15 cellular contexts compared by ENCODE assay signal in the genomic region with DNA sequence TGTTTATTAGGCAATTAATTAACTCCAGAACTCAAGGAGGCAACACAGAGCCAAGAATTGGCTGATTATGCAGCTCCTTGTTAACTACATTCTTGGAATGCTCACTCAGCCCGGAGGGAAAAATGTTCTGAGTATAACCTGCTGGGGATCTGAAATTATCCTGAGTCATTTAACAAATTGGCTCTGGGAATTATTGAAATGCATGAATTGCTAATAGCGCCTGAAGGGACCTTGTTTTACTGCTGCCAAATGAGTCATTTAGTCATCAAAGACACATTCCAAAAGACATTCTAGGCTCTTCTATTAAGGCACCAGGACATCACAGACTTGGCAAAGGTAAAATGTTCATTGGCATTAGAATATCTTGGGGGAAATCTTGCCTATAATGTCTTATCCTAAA. TPM values are rescaled to one million over a fixed set of nuclear protein-coding genes. Genes with fewer than 3 reads are reported as not detected.
DNase-seq lines count a peak whose midpoint lies in the region; ATAC-seq, FAIRE-seq and TF ChIP-seq lines count a peak whose summit lies in the region.
"Had no signal": no experiment of that assay in that cellular context is flagged by ENCODE, and none has a peak within 500 bp of the region (broad histone marks: within the 10 kb centered on the region; RNA-seq: fewer than 3 reads in every experiment).

No MANE protein-coding gene starts in this region.

- H3K4me2 ChIP-seq in HCT116 (ENCODE audit: low read length): peak overlapping the region; percentile 31
- H3K4me2 ChIP-seq: hepatocyte had no signal

- CTCF ChIA-PET in HCT116 (lab: Charles Lee): interaction anchor here (1.2 to 3.4 kb wide), 2 partner anchors 39 to 441 kb away, joined by 4 to 11 read pairs; no protein-coding TSS in a partner anchor

- H3K27me3 ChIP-seq in HCT116 (ENCODE audit: insufficient read depth, low read length) (no peaks in the 10 kb centered on the region), adrenal gland (no peaks in the 10 kb centered on the region), testis (no peaks in the 10 kb centered on the region)
- H3K27me3 ChIP-seq: hepatocyte, tibial artery had no signal

- H3K9me2 ChIP-seq in HCT116 (ENCODE audit: insufficient read depth): no peaks in the 10 kb centered on the region

- TF ChIP-seq POLR2A in HCT116 (IDR thresholded peaks at IDR 0.05; ENCODE audit: borderline replicate concordance, extremely low read depth, insufficient read depth, insufficient read length) (no peak), adrenal gland (IDR thresholded peaks at IDR 0.05) (peak in 1 of 2 donors; percentile 26), testis (IDR thresholded peaks at IDR 0.05) (no peak)

- ATAC-seq in HCT116 (no peak), GM19452 (IDR thresholded peaks at IDR 0.05; ENCODE audit: unreplicated experiment) (no peak)
- ATAC-seq: activated naive CD8-positive, alpha-beta T cell treated with anti-CD3 and anti-CD28 coated beads, Interleukin-2, amount 50 U/mL, for 24 hours had no signal

- no TSS peak for BruUV-seq in HCT116 (replicated peaks; lab: Mats Ljungman, UMichigan)

- no peaks in the 10 kb centered on the region for H3K36me3 ChIP-seq in HCT116 (ENCODE audit: control insufficient read depth in 1 of 2, insufficient read depth in 2 of 2, low read length in 2 of 2)
- H3K36me3 ChIP-seq in adrenal gland (replicated peaks in 1 of 2): no peaks in the 10 kb centered on the region
- no peaks in the 10 kb centered on the region for H3K36me3 ChIP-seq in testis (ENCODE audit: low read depth, missing control alignments)
- H3K36me3 ChIP-seq: neutrophil, tibial artery had no signal

- H3K4me1 ChIP-seq in HCT116 (ENCODE audit: control insufficient read depth in 1 of 2, insufficient read depth in 2 of 2, low read length in 2 of 2): peaks cover 4 to 20% of the 10 kb centered on the region in 2 experiments; a peak in 3 of 4 replicates
- no peaks in the 10 kb centered on the region for H3K4me1 ChIP-seq in adrenal gland (replicated peaks in 1 of 2)
- no peaks in the 10 kb centered on the region for H3K4me1 ChIP-seq in testis
- H3K4me1 ChIP-seq: tibial artery had no signal

- no peak for TF ChIP-seq CTCF in HCT116 (IDR thresholded peaks at IDR 0.05 in 2 of 3, conservative IDR thresholded peaks at IDR 0.05 in 1 of 3; ENCODE audit: borderline replicate concordance in 1 of 3, insufficient read depth in 1 of 3, low read depth in 2 of 3, low read length in 2 of 3)
- no peak for TF ChIP-seq CTCF in adrenal gland (IDR thresholded peaks at IDR 0.05)
- TF ChIP-seq CTCF in fibroblast of the aortic adventitia (IDR thresholded peaks at IDR 0.05; ENCODE audit: insufficient read depth, low read length): no peak
- no peak for TF ChIP-seq CTCF in testis (IDR thresholded peaks at IDR 0.05)

- no peaks in the 10 kb centered on the region for H4K20me1 ChIP-seq in HCT116 (ENCODE audit: insufficient read depth)

- H2AFZ ChIP-seq in HCT116 (ENCODE audit: low read depth, low read length, poor library complexity, severe bottlenecking): peak overlapping the region; percentile 97
- H2AFZ ChIP-seq: hepatocyte had no signal

- H3K27ac ChIP-seq in HCT116 (ENCODE audit: low read depth, low read length) (no peak overlapping the region), adrenal gland (peak overlapping the region in 1 of 5 donors; percentile 13), testis (no peak overlapping the region)
- H3K27ac ChIP-seq: hepatocyte, neutrophil, tibial artery had no signal

- DNase-seq in HCT116 (ENCODE audit: low read depth, low spot score) (no peak), adrenal gland (peak in 4 of 7 donors; percentile 17 to 26 (median 20)), fibroblast of the aortic adventitia (ENCODE audit: low read depth) (peak; percentile 53), urothelium cell line (ENCODE audit: low spot score) (peak; percentile 38), testis (no peak)
- DNase-seq in activated CD4-positive, CD25-positive, alpha-beta regulatory T cell (lab: John Stamatoyannopoulos, UW): no peak
- DNase-seq: activated naive CD8-positive, alpha-beta T cell treated with anti-CD3 and anti-CD28 coated beads, Interleukin-2, amount 50 U/mL, for 24 hours; H9; NCI-H1436; NCI-H748 treated with DMSO at 0.1 percent for 48 hours; tibial artery had no signal

- H3K9me3 ChIP-seq in HCT116 (ENCODE audit: control insufficient read depth in 1 of 2, insufficient read depth in 1 of 2, low read depth in 1 of 2, low read length in 2 of 2) (no peaks in the 10 kb centered on the region), adrenal gland (replicated peaks in 1 of 3) (no peaks in the 10 kb centered on the region), testis (no peaks in the 10 kb centered on the region)
- H3K9me3 ChIP-seq: neutrophil, tibial artery had no signal

- no peak overlapping the region for H3K9ac ChIP-seq in HCT116 (ENCODE audit: low read length)

- RAD21 ChIA-PET in HCT116 (lab: Charles Lee; ENCODE audit: low non-redundant PET in 1 of 2, low total read pairs in 2 of 2, uncharacterized antibody in 2 of 2, unreplicated experiment in 2 of 2): no interaction called here

- H3K4me3 ChIP-seq in HCT116 (replicated peaks in 1 of 2; ENCODE audit: low read depth in 1 of 2, low read length in 2 of 2) (no peak overlapping the region), adrenal gland (no peak overlapping the region), fibroblast of the aortic adventitia (ENCODE audit: low read depth, low read length) (no peak overlapping the region), testis (no peak overlapping the region)
- H3K4me3 ChIP-seq: hepatocyte, lung, tibial artery had no signal

- 18 to 22% (median 20%) methylated on average over 2 of the region's 2 CpGs for WGBS in adrenal gland, 4 donors
- 25 to 32% methylated on average over 2 of the region's 2 CpGs for WGBS in testis, 2 donors

- intact Hi-C loops in HCT116 (cut with micrococcal nuclease) (no loop called here), adrenal gland (cut with DNase I) (loop anchor here in 1 of 2 donors (5.0 kb wide), 1 partner anchor 40 kb away; no protein-coding TSS in a partner anchor), testis (cut with DNase I; ENCODE audit: low total_unique reads) (no loop called here)

- no peak for FAIRE-seq in urothelium cell line (lab: Jason Lieb, UNC)

- no peak for TF ChIP-seq RAD21 in HCT116 (IDR thresholded peaks at IDR 0.05; ENCODE audit: low read depth)

- no peaks in the 10 kb centered on the region for H3K79me2 ChIP-seq in HCT116 (ENCODE audit: insufficient read depth, low read length)
- H3K79me2 ChIP-seq: hepatocyte had no signal

- POLR2A ChIA-PET in HCT116 (lab: Charles Lee): no interaction called here

TF ChIP-seq in HCT116, 20 proteins besides CTCF, POLR2A, EP300 and RAD21 (continues in another document):
- TF ChIP-seq EZH2phosphoT487 (IDR thresholded peaks at IDR 0.05; ENCODE audit: borderline replicate concordance): no peak
- no peak for TF ChIP-seq JUND (IDR thresholded peaks at IDR 0.05)
- no peak for TF ChIP-seq MAX (IDR thresholded peaks at IDR 0.05)
- TF ChIP-seq ATF3 (IDR thresholded peaks at IDR 0.05): no peak
- TF ChIP-seq SP1 (IDR thresholded peaks at IDR 0.05; ENCODE audit: low read depth): no peak

RNA-seq across cellular contexts. Expression of gene TMEM52B, which starts 13.0 kb away (rescaled TPM):
- total RNA-seq in HCT116 (2021; ENCODE audit: unreplicated experiment): not detected
- not detected in 2 replicates for polyA plus RNA-seq in HCT116 (2012)
- 1 to 10 TPM in 1 of 8 donors, under 1 TPM in 5, not detected in 2; 0.07 to 2.3 (median 0.34) TPM for total RNA-seq in adrenal gland
- under 1 TPM; 0.07 to 0.56 (median 0.37) TPM for polyA plus RNA-seq in adrenal gland
- under 0.01 and 0.08 TPM in 2 replicates for total RNA-seq in fibroblast of the aortic adventitia (ENCODE audit: low replicate concordance)
- total RNA-seq in testis: 1 to 10 TPM in 1 of 2 donors, under 1 TPM in 1; 0.74 to 1.2 TPM
- 0.76 TPM for polyA plus RNA-seq in testis (ENCODE audit: insufficient read depth, low read depth, low replicate concordance)
- total RNA-seq: H9 had no signal

RNA-seq across cellular contexts. Expression of gene OLR1, which starts 19.9 kb away (rescaled TPM):
- 0.12 TPM for total RNA-seq in HCT116 (2021; ENCODE audit: unreplicated experiment)
- polyA plus RNA-seq in HCT116 (2012): not detected in 2 replicates
- 1 to 10 TPM in 2 of 8 donors, under 1 TPM in 5, not detected in 1; 0.35 to 1.8 (median 0.68) TPM for total RNA-seq in adrenal gland
- 1 to 10 TPM in 2 of 3 donors, under 1 TPM in 1; 0.37 to 2.2 (median 1.9) TPM for polyA plus RNA-seq in adrenal gland
- not detected in 2 replicates for total RNA-seq in fibroblast of the aortic adventitia (ENCODE audit: low replicate concordance)
- total RNA-seq in testis: 1 to 10 TPM in 1 of 2 donors, under 1 TPM in 1; 0.87 to 2.5 TPM
- polyA plus RNA-seq in testis (ENCODE audit: insufficient read depth, low read depth, low replicate concordance): 5.9 TPM
- total RNA-seq: H9 had no signal

RNA-seq across cellular contexts. Expression of gene GABARAPL1, which starts 20.8 kb away (rescaled TPM):
- 35.5 TPM for total RNA-seq in HCT116 (2021; ENCODE audit: unreplicated experiment)
- polyA plus RNA-seq in HCT116 (2012): 34.9 and 47.2 TPM in 2 replicates
- 100 to 1,000 TPM in 3 of 8 donors, 10 to 100 TPM in 5; 71.6 to 146 (median 89.4) TPM for total RNA-seq in adrenal gland
- polyA plus RNA-seq in adrenal gland: 100 to 1,000 TPM in 1 of 3 donors, 10 to 100 TPM in 2; 58.2 to 224 (median 58.9) TPM
- total RNA-seq in fibroblast of the aortic adventitia (ENCODE audit: low replicate concordance): 26.3 and 82.4 TPM in 2 replicates
- 10 to 100 TPM; 56.2 to 74.0 TPM for total RNA-seq in testis
- 67.7 TPM for polyA plus RNA-seq in testis (ENCODE audit: insufficient read depth, low read depth, low replicate concordance)

Comparison
In these comparisons a context has a peak if more than half of its experiments do, and no peak if none do; other contexts are left out.
1. DNase-seq: peak in adrenal gland (4 of 7), fibroblast of the aortic adventitia (single experiment) and urothelium cell line (single experiment); none in HCT116 (single experiment), activated CD4-positive, CD25-positive, alpha-beta regulatory T cell (0 of 4) and testis (single experiment).